20 cellular contexts compared by ENCODE assay signal in genomic region chr20:4157516-4157915, GRCh38.
"Had no signal": no experiment of that assay in that cellular context is flagged by ENCODE, and none has a peak within 500 bp of the region (broad histone marks: within the 10 kb centered on the region; RNA-seq: fewer than 3 reads in every experiment).

No MANE protein-coding gene starts in this region.

- H3K4me3 ChIP-seq: right atrium auricular region, tibial nerve had no signal

- H3K27ac Mint-ChIP-seq: activated CD4-positive, alpha-beta T cell treated with anti-CD3 and anti-CD28 coated beads for 36 hours; activated naive CD8-positive, alpha-beta T cell treated with anti-CD3 and anti-CD28 coated beads, Interleukin-2, amount 10 ng/mL, durations not matched to agents 7 days and 5 days; activated T-cell treated with anti-CD3 and anti-CD28 coated beads, Interleukin-2, amount 50 U/mL, for 72 hours; mesothelial cell of epicardium; T-cell had no signal

- H3K27ac ChIP-seq: brain microvascular endothelial cell, foreskin keratinocyte, right atrium auricular region, WERI-Rb-1 had no signal

- H3K9me3 Mint-ChIP-seq: activated naive CD8-positive, alpha-beta T cell treated with anti-CD3 and anti-CD28 coated beads, Interleukin-2, amount 10 ng/mL, durations not matched to agents 7 days and 5 days; activated T-cell treated with anti-CD3 and anti-CD28 coated beads, Interleukin-2, amount 50 U/mL, for 72 hours; mesothelial cell of epicardium; T-cell had no signal

- H3K4me3 Mint-ChIP-seq: activated CD4-positive, alpha-beta T cell treated with anti-CD3 and anti-CD28 coated beads for 36 hours; activated naive CD8-positive, alpha-beta T cell treated with anti-CD3 and anti-CD28 coated beads, Interleukin-2, amount 10 ng/mL, durations not matched to agents 7 days and 5 days; activated T-cell treated with anti-CD3 and anti-CD28 coated beads, Interleukin-2, amount 50 U/mL, for 72 hours; mesothelial cell of epicardium; T-cell had no signal

- H3K27me3 ChIP-seq: brain microvascular endothelial cell, foreskin keratinocyte, right atrium auricular region, tibial nerve had no signal

- ATAC-seq: activated CD4-positive, alpha-beta T cell treated with anti-CD3 and anti-CD28 coated beads for 36 hours; activated T-cell treated with anti-CD3 and anti-CD28 coated beads, Interleukin-2, amount 50 U/mL, for 72 hours; foreskin keratinocyte; T-cell had no signal

- DNase-seq: activated CD4-positive, alpha-beta T cell treated with anti-CD3 and anti-CD28 coated beads for 36 hours; activated CD8-positive, alpha-beta memory T cell treated with anti-CD3 and anti-CD28 coated beads, Interleukin-2, amount 50 U/mL, for 48 hours; activated naive CD8-positive, alpha-beta T cell treated with anti-CD3 and anti-CD28 coated beads, Interleukin-2, amount 10 ng/mL, durations not matched to agents 7 days and 5 days; activated T-cell treated with anti-CD3 and anti-CD28 coated beads, Interleukin-2, amount 50 U/mL, for 72 hours; brain microvascular endothelial cell; effector memory CD4-positive, alpha-beta T cell; foreskin keratinocyte; glutamatergic neuron; hypothalamus; SK-N-SH; small intestine; stimulated activated CD4-positive, alpha-beta T cell treated with anti-CD3 and anti-CD28 coated beads, Interleukin-4, amount 100 ng/mL, for 4 hours; stimulated activated CD8-positive, alpha-beta memory T cell treated with anti-CD3 and anti-CD28 coated beads, Interleukin-4, amount 100 ng/mL, for 48 hours; stimulated activated naive CD4-positive, alpha-beta T cell treated with Interleukin-2 at 50 U/mL for 16 hours; substantia nigra; T-cell; WERI-Rb-1 had no signal

- H3K36me3 ChIP-seq: brain microvascular endothelial cell, right atrium auricular region, tibial nerve, WERI-Rb-1 had no signal

- H3K36me3 Mint-ChIP-seq: activated naive CD8-positive, alpha-beta T cell treated with anti-CD3 and anti-CD28 coated beads, Interleukin-2, amount 10 ng/mL, durations not matched to agents 7 days and 5 days; mesothelial cell of epicardium; T-cell had no signal

- H3K9me3 ChIP-seq: right atrium auricular region, SK-N-SH, tibial nerve had no signal
